ENCODE assay signal across 21 cellular contexts in genomic region chr17:7910281-7910680, GRCh38.
"Had no signal": no experiment of that assay in that cellular context is flagged by ENCODE, and none has a peak within 500 bp of the region (broad histone marks: within the 10 kb centered on the region; RNA-seq: fewer than 3 reads in every experiment).

No MANE protein-coding gene starts in this region.

- H3K27ac ChIP-seq: body of pancreas, coronary artery, spleen had no signal

- H3K27me3 Mint-ChIP-seq: activated CD4-positive, alpha-beta T cell treated with anti-CD3 and anti-CD28 coated beads for 36 hours had no signal

- H3K9me3 ChIP-seq: body of pancreas, spleen had no signal

- H3K4me3 Mint-ChIP-seq: activated CD4-positive, alpha-beta T cell treated with anti-CD3 and anti-CD28 coated beads for 36 hours; natural killer cell; T-helper 2 cell treated with Interferon-gamma antibody and Interleukin-4, amounts not matched to agents 5 μg/mL and 100 μg/mL, for 36 hours had no signal

- H3K4me3 ChIP-seq: body of pancreas, coronary artery, spleen had no signal

- H3K9me3 Mint-ChIP-seq: natural killer cell; T-helper 2 cell treated with Interferon-gamma antibody and Interleukin-4, amounts not matched to agents 5 μg/mL and 100 μg/mL, for 36 hours had no signal

- DNase-seq: activated CD4-positive, alpha-beta T cell treated with anti-CD3 and anti-CD28 coated beads for 36 hours; activated CD4-positive, alpha-beta T cell treated with anti-CD3 and anti-CD28 coated beads, Interleukin-2, amount 50 U/mL, for 48 hours; activated T-cell treated with anti-CD3 and anti-CD28 coated beads, Interleukin-2, amount 50 U/mL, for 48 hours; amniotic stem cell; body of pancreas; caudate nucleus; erythroblast; foreskin melanocyte; glutamatergic neuron; hippocampal formation; left cardiac atrium; mesendoderm; natural killer cell; spleen; stimulated activated CD4-positive, alpha-beta T cell treated with anti-CD3 and anti-CD28 coated beads, Interleukin-4, amount 100 ng/mL, for 4 hours; stimulated activated naive CD4-positive, alpha-beta T cell had no signal

- ATAC-seq: activated CD4-positive, alpha-beta T cell treated with anti-CD3 and anti-CD28 coated beads for 36 hours; body of pancreas; left cardiac atrium; natural killer cell; sciatic nerve had no signal

- H3K27me3 ChIP-seq: body of pancreas, spleen had no signal

- FAIRE-seq: islet of Langerhans, TTC549 had no signal
